ENCODE assay signal across 10 cellular contexts in genomic region chr4:119493419-119493818, GRCh38.
DNase-seq lines count a peak whose midpoint lies in the region; ATAC-seq and TF ChIP-seq lines count a peak whose summit lies in the region.
"Had no signal": no experiment of that assay in that cellular context is flagged by ENCODE, and none has a peak within 500 bp of the region (broad histone marks: within the 10 kb centered on the region; RNA-seq: fewer than 3 reads in every experiment).

No MANE protein-coding gene starts in this region.

- no peaks in the 10 kb centered on the region for H3K9me3 ChIP-seq in left ventricle myocardium inferior (replicated peaks)
- no peaks in the 10 kb centered on the region for H3K9me3 ChIP-seq in upper lobe of left lung

- H3K4me1 ChIP-seq in left ventricle myocardium inferior (peaks cover 5% of the 10 kb centered on the region), upper lobe of left lung (no peaks in the 10 kb centered on the region)

- DNase-seq in left ventricle myocardium inferior (no peak), cardiac septum (ENCODE audit: low spot score) (no peak), RKO (ENCODE audit: low spot score) (peak; percentile 51), fibroblast of pulmonary artery (ENCODE audit: low read depth) (peak; percentile 45), brain microvascular endothelial cell (no peak), left cardiac atrium (no peak), upper lobe of left lung (no peak)
- DNase-seq: CD4-positive, alpha-beta T cell; T-helper 1 cell had no signal

- no peaks in the 10 kb centered on the region for H3K27me3 ChIP-seq in left ventricle myocardium inferior (ENCODE audit: low read depth)
- no peaks in the 10 kb centered on the region for H3K27me3 ChIP-seq in brain microvascular endothelial cell (replicated peaks)
- no peaks in the 10 kb centered on the region for H3K27me3 ChIP-seq in upper lobe of left lung

- H3K27ac ChIP-seq in left ventricle myocardium inferior (replicated peaks) = no peak overlapping the region
- H3K27ac ChIP-seq in brain microvascular endothelial cell = no peak overlapping the region
- no peak overlapping the region for H3K27ac ChIP-seq in upper lobe of left lung

- ATAC-seq in HG03095 (IDR thresholded peaks at IDR 0.05; ENCODE audit: unreplicated experiment) = no peak
- ATAC-seq in left cardiac atrium = no peak
- no peak for ATAC-seq in upper lobe of left lung (ENCODE audit: low FRiP score in 2 of 2)

- intact Hi-C loops in left ventricle myocardium inferior (cut with micrococcal nuclease) (no loop called here), cardiac septum (cut with DNase I) (loop anchor here (5.0 kb wide), 1 partner anchor 181 kb away; no protein-coding TSS in a partner anchor), left cardiac atrium (cut with DNase I) (no loop called here)

- H3K36me3 ChIP-seq in left ventricle myocardium inferior (peaks cover 52% of the 10 kb centered on the region), brain microvascular endothelial cell (replicated peaks) (peaks cover 2% of the 10 kb centered on the region), upper lobe of left lung (peaks cover 4 to 43% (median 14%) of the 10 kb centered on the region in 4 donors)

- no peak for TF ChIP-seq POLR2A in upper lobe of left lung (IDR thresholded peaks at IDR 0.05)

- TF ChIP-seq CTCF in left ventricle myocardium inferior (IDR thresholded peaks at IDR 0.05; ENCODE audit: borderline replicate concordance) = peak; percentile 40
- TF ChIP-seq CTCF in fibroblast of pulmonary artery (IDR thresholded peaks at IDR 0.05; ENCODE audit: low read length, missing control alignments) = no peak
- no peak for TF ChIP-seq CTCF in brain microvascular endothelial cell (IDR thresholded peaks at IDR 0.05; ENCODE audit: low read depth, low read length, missing control alignments)
- no peak for TF ChIP-seq CTCF in upper lobe of left lung (IDR thresholded peaks at IDR 0.05)

- in situ Hi-C loops in brain microvascular endothelial cell (cut with HindIII; ENCODE audit: low pct_ligation_motif_present, low sequenced_read_pairs) = no loop called here

- no peak for TF ChIP-seq EP300 in upper lobe of left lung (IDR thresholded peaks at IDR 0.05)

- H3K4me3 ChIP-seq in left ventricle myocardium inferior = no peak overlapping the region
- no peak overlapping the region for H3K4me3 ChIP-seq in fibroblast of pulmonary artery (replicated peaks; ENCODE audit: low read depth, low read length)
- H3K4me3 ChIP-seq in brain microvascular endothelial cell (ENCODE audit: low read depth, low read length) = no peak overlapping the region
- H3K4me3 ChIP-seq in upper lobe of left lung = no peak overlapping the region

- 98 to 100% methylated on average over 1 of the region's 1 CpG for WGBS in upper lobe of left lung, 2 donors

Comparison
In these comparisons a context has a peak if more than half of its experiments do, and no peak if none do; other contexts are left out.
1. DNase-seq: peak in RKO (single experiment) and fibroblast of pulmonary artery (single experiment); none in left ventricle myocardium inferior (single experiment), cardiac septum (single experiment), brain microvascular endothelial cell (single experiment), left cardiac atrium (single experiment) and upper lobe of left lung (0 of 2).